In the genomic region with DNA sequence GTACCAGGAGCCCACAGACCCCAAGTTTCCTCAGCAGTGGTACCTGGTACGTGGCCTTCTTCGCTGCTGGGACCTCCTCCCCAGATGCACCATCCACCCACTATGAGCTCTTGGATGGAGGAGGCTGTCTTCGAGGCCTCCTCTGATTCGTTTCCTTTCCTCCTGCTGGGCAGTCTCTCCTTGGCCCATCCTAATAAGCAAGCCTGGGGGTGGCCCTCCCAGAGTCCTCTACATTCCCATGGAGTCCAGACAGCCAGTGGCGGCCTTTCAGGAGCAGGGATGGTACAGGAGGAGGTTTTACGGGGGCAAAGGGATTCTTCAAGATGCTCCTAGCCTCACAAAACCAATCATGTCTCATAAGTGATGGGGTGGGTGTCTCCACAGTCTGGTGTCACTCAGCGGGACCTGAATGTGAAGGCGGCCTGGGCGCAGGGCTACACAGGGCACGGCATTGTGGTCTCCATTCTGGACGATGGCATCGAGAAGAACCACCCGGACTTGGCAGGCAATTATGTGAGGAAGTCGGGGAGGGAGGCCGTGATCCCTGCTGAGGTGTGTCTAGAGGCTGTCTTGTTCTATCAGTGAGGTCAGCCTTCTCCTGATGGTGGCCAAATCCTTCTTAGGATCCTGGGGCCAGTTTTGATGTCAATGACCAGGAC, we compare ENCODE assay signal across 1 cellular context.
TF ChIP-seq lines count a peak whose summit lies in the region.

No MANE protein-coding gene starts in this region.

TF ChIP-seq in K562, 482 proteins besides CTCF, POLR2A, EP300 and RAD21:
- TF ChIP-seq ZNF12 (CRISPR knock-in tag; IDR thresholded peaks at IDR 0.05) (no peak), NFATC3 (IDR thresholded peaks at IDR 0.05) (no peak), POLR2AphosphoS5 (IDR thresholded peaks at IDR 0.05; ENCODE audit: control insufficient read depth, insufficient read depth, low read depth, low read length) (0 out of 2 replicates have a peak, but pooled peaks have one; percentile 8), RBFOX2 (IDR thresholded peaks at IDR 0.05; ENCODE audit: low read depth, low read length) (no peak), MEF2A (IDR thresholded peaks at IDR 0.05; ENCODE audit: control insufficient read depth, low read depth, low read length) (no peak), NR3C1 (CRISPR knock-in tag; IDR thresholded peaks at IDR 0.05) (no peak), POLR2G (IDR thresholded peaks at IDR 0.05; ENCODE audit: low read depth, low read length) (peak; percentile 4; the same call in 1 of the 2 replicates), ADNP (tag; IDR thresholded peaks at IDR 0.05) (no peak), CCNT2 (IDR thresholded peaks at IDR 0.05; ENCODE audit: borderline replicate concordance, extremely low read depth, insufficient read length, low read depth, low read length) (no peak)
- TF ChIP-seq, protein P1, sequence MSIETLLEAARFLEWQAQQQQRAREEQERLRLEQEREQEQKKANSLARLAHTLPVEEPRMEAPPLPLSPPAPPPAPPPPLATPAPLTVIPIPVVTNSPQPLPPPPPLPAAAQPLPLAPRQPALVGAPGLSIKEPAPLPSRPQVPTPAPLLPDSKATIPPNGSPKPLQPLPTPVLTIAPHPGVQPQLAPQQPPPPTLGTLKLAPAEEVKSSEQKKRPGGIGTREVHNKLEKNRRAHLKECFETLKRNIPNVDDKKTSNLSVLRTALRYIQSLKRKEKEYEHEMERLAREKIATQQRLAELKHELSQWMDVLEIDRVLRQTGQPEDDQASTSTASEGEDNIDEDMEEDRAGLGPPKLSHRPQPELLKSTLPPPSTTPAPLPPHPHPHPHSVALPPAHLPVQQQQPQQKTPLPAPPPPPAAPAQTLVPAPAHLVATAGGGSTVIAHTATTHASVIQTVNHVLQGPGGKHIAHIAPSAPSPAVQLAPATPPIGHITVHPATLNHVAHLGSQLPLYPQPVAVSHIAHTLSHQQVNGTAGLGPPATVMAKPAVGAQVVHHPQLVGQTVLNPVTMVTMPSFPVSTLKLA (conservative IDR thresholded peaks at IDR 0.05): no peak
